8 cellular contexts compared by ENCODE assay signal in genomic region chrX:38806054-38806389, GRCh38. TPM values are rescaled to one million over a fixed set of nuclear protein-coding genes. Genes with fewer than 3 reads are reported as not detected.
DNase-seq lines count a peak whose midpoint lies in the region; ATAC-seq lines count a peak whose summit lies in the region.

No MANE protein-coding gene starts in this region.

- H3K4me1 Mint-ChIP-seq in naive thymus-derived CD4-positive, alpha-beta T cell, result peaks cover 6 to 46% (median 35%) of the 10 kb centered on the region in 7 donors

- H3K36me3 Mint-ChIP-seq in naive thymus-derived CD4-positive, alpha-beta T cell, result peaks cover 0 to 38% (median 4%) of the 10 kb centered on the region in 5 donors

- peak overlapping the region; percentile 77 for H3K27ac ChIP-seq in naive thymus-derived CD4-positive, alpha-beta T cell (ENCODE audit: low read depth, low read length)

- peak; percentile 18 for DNase-seq in activated T-cell treated with anti-CD3 and anti-CD28 coated beads for 1 hour (ENCODE audit: low read depth)
- no peak for DNase-seq in activated T-cell treated with anti-CD3 and anti-CD28 coated beads, Interleukin-2, amount 50 U/mL, for 48 hours
- peak; percentile 50 for DNase-seq in NCI-H748 treated with DMSO at 0.1 percent for 48 hours (lab: John Stamatoyannopoulos, UW)
- DNase-seq in dermis blood vessel endothelial cell, result peak; percentile 59
- DNase-seq in naive thymus-derived CD4-positive, alpha-beta T cell, result no peak
- no peak for DNase-seq in SHP77 treated with DMSO at 0.1 percent for 48 hours (lab: John Stamatoyannopoulos, UW)
- DNase-seq in HT-29 (ENCODE audit: low spot score), result no peak

- H3K9me3 ChIP-seq in naive thymus-derived CD4-positive, alpha-beta T cell (ENCODE audit: control insufficient read depth in 2 of 3, low read length in 3 of 3), result no peaks in the 10 kb centered on the region

- peaks cover 20 to 29% of the 10 kb centered on the region in 2 donors for H3K4me1 ChIP-seq in naive thymus-derived CD4-positive, alpha-beta T cell (ENCODE audit: control insufficient read depth in 2 of 2, insufficient read depth in 2 of 2, low read length in 2 of 2)

- peaks cover 0 to 13% (median 0%) of the 10 kb centered on the region in 3 experiments for H3K36me3 ChIP-seq in naive thymus-derived CD4-positive, alpha-beta T cell (ENCODE audit: control insufficient read depth in 2 of 3, insufficient read depth in 3 of 3, low read length in 3 of 3)

- POLR2A ChIA-PET in naive thymus-derived CD4-positive, alpha-beta T cell (lab: Charles Lee), result interaction anchor here (0.7 to 7.2 kb wide), 9 partner anchors 10 to 504 kb away, joined by 3 to 51 read pairs (median 4); no protein-coding TSS in a partner anchor

- CTCF ChIA-PET in naive thymus-derived CD4-positive, alpha-beta T cell (lab: Charles Lee), result interaction anchor here (1.3 kb wide), 1 partner anchor 177 kb away, joined by 4 read pairs; no protein-coding TSS in a partner anchor

- H3K9me3 Mint-ChIP-seq in naive thymus-derived CD4-positive, alpha-beta T cell, result peaks cover 0 to 1% (median 0%) of the 10 kb centered on the region in 11 donors

- peak overlapping the region; percentile 74 for H3K4me3 ChIP-seq in naive thymus-derived CD4-positive, alpha-beta T cell (ENCODE audit: low read length)

- peak overlapping the region; percentile 88 to 95 (median 93) for H3K4me3 Mint-ChIP-seq in naive thymus-derived CD4-positive, alpha-beta T cell

- intact Hi-C loops in naive thymus-derived CD4-positive, alpha-beta T cell (cut with micrococcal nuclease), result loop anchor here (2.0 to 10.0 kb wide), 8 partner anchors 41 to 1929 kb away; partner anchors contain the start of genes MED14 (in 2 of the 2), ATP6AP2 (in 1 of the 2) and CXorf38 (in 1 of the 2)

- H3K27ac Mint-ChIP-seq in naive thymus-derived CD4-positive, alpha-beta T cell, result peak overlapping the region; percentile 89 to 96 (median 94)

- H3K27me3 ChIP-seq in naive thymus-derived CD4-positive, alpha-beta T cell (ENCODE audit: control insufficient read depth in 2 of 2, insufficient read depth in 2 of 2, low read length in 2 of 2), result no peaks in the 10 kb centered on the region

- ATAC-seq in naive thymus-derived CD4-positive, alpha-beta T cell, result no peak
- ATAC-seq in GM18520 (IDR thresholded peaks at IDR 0.05; ENCODE audit: unreplicated experiment), result no peak

- no peaks in the 10 kb centered on the region for H3K27me3 Mint-ChIP-seq in naive thymus-derived CD4-positive, alpha-beta T cell

RNA-seq across cellular contexts. Expression of gene MID1IP1, which starts 4.8 kb away (rescaled TPM):
- 18.0 and 22.7 TPM in 2 replicates for total RNA-seq in dermis blood vessel endothelial cell
- 10 to 100 TPM; 16.4 to 61.7 (median 55.0) TPM for total RNA-seq in naive thymus-derived CD4-positive, alpha-beta T cell
- polyA plus RNA-seq in naive thymus-derived CD4-positive, alpha-beta T cell, result 10 to 100 TPM; 15.7 to 23.9 TPM
- 59.2 and 66.5 TPM in 2 replicates for total RNA-seq in HT-29 (2014; rRNA removed; shearing (Covaris generic))

Comparison
In these comparisons a context has a peak if more than half of its experiments do, and no peak if none do; other contexts are left out.
1. DNase-seq: peak in activated T-cell treated with anti-CD3 and anti-CD28 coated beads for 1 hour (single experiment), NCI-H748 treated with DMSO at 0.1 percent for 48 hours (single experiment) and dermis blood vessel endothelial cell (single experiment); none in activated T-cell treated with anti-CD3 and anti-CD28 coated beads, Interleukin-2, amount 50 U/mL, for 48 hours (0 of 2), naive thymus-derived CD4-positive, alpha-beta T cell (0 of 9), SHP77 treated with DMSO at 0.1 percent for 48 hours (single experiment) and HT-29 (single experiment).